Comparison of ENCODE assay signal across 8 cellular contexts in genomic region chrX:120560842-120561633, GRCh38. TPM values are rescaled to one million over a fixed set of nuclear protein-coding genes. Genes with fewer than 3 reads are reported as not detected.
A peak's percentile ranks its signal among the peaks of the same experiment; 100 is the strongest.
DNase-seq lines count a peak whose midpoint lies in the region; ATAC-seq, FAIRE-seq and TF ChIP-seq lines count a peak whose summit lies in the region.

CUL4B (minus strand) TSS chrX:120560962; CDS start chrX:120560638, 324 bp downstream.

- TF ChIP-seq CTCF in GM12864 (IDR thresholded peaks at IDR 0.05; ENCODE audit: low read depth, low read length, missing control alignments) (no peak), pancreas (IDR thresholded peaks at IDR 0.05) (no peak), thyroid gland (IDR thresholded peaks at IDR 0.05) (peak in 1 of 6 experiments; percentile 1)

- peaks cover 0 to 17% (median 10%) of the 10 kb centered on the region in 3 donors for H3K4me1 ChIP-seq in pancreas
- H3K4me1 ChIP-seq in thyroid gland: peaks cover 0 to 5% of the 10 kb centered on the region in 2 donors

- H3K36me3 ChIP-seq in pancreas (no peaks in the 10 kb centered on the region), thyroid gland (no peaks in the 10 kb centered on the region)

- no peak for FAIRE-seq in pancreas (lab: Jason Lieb, UNC)

- peak in 1 of 2 donors; percentile 62 for TF ChIP-seq POLR2A in thyroid gland (IDR thresholded peaks at IDR 0.05)

- H3K27me3 ChIP-seq in pancreas: no peaks in the 10 kb centered on the region
- H3K27me3 ChIP-seq in thyroid gland: no peaks in the 10 kb centered on the region

- intact Hi-C loops in Right ventricle myocardium inferior (cut with DNase I): loop anchor here (1.0 to 5.0 kb wide), 3 partner anchors 42 to 74 kb away; partner anchors contain the start of gene C1GALT1C1
- intact Hi-C loops in pancreas (cut with DNase I): no loop called here
- intact Hi-C loops in thyroid gland (cut with DNase I): no loop called here

- peak; percentile 89 for ATAC-seq in HG02759 (IDR thresholded peaks at IDR 0.05; ENCODE audit: unreplicated experiment)
- ATAC-seq in Right ventricle myocardium inferior: peak; percentile 96
- ATAC-seq in pancreas: peak; percentile 88 to 95 (median 92)

- peak within 1 kb of the TSS; percentile 58 for H3K4me3 ChIP-seq in GM12864 (ENCODE audit: low read depth, low read length)
- peak within 1 kb of the TSS; percentile 37 to 49 (median 42) for H3K4me3 ChIP-seq in pancreas
- peak within 1 kb of the TSS in 2 of 3 donors; percentile 47 to 75 for H3K4me3 ChIP-seq in thyroid gland (replicated peaks in 1 of 3)

- H3K27ac ChIP-seq in pancreas (peak within 1 kb of the TSS; percentile 87 to 98 (median 96)), thyroid gland (peak within 1 kb of the TSS; percentile 97 to 99 (median 99))

- WGBS in pancreas, 2 donors: 1 to 23% methylated on average over 41 to 45 of the region's 54 CpGs
- WGBS in thyroid gland, 2 donors: 0% methylated on average over 14 to 16 of the region's 54 CpGs

- DNase-seq in GM12864 (ENCODE audit: low read depth) (peak; percentile 78), NCI-H1417 (lab: John Stamatoyannopoulos, UW) (peak; percentile 94 to 97 (median 95)), SW 1271 (lab: John Stamatoyannopoulos, UW) (peak; percentile 45 to 76), Right ventricle myocardium inferior (ENCODE audit: missing footprints) (peak; percentile 95), pancreas (peak; percentile 88 to 94 (median 92)), thyroid gland (peak; percentile 92 to 93)
- DNase-seq in activated naive CD8-positive, alpha-beta T cell treated with anti-CD3 and anti-CD28 coated beads, Interleukin-2, amount 50 U/mL, for 16 hours (ENCODE audit: low read depth, low spot score): peak; percentile 66

- H3K9me3 ChIP-seq in pancreas: no peaks in the 10 kb centered on the region
- H3K9me3 ChIP-seq in thyroid gland: no peaks in the 10 kb centered on the region

RNA-seq across cellular contexts. Expression of gene CUL4B, which starts in this region (rescaled TPM):
- total RNA-seq in Right ventricle myocardium inferior: 18.3 TPM
- total RNA-seq in pancreas: 10 to 100 TPM; 14.8 to 24.6 (median 19.5) TPM
- polyA plus RNA-seq in pancreas: 10 to 100 TPM in 1 of 2 donors, 1 to 10 TPM in 1; 9.6 to 18.2 TPM
- total RNA-seq in thyroid gland: 10 to 100 TPM; 34.4 to 54.4 (median 42.2) TPM

Comparison
In these comparisons a context has a peak if more than half of its experiments do, and no peak if none do; other contexts are left out.
1. Peak in every context shown above with its lines: DNase-seq, ATAC-seq, H3K4me3 ChIP-seq and H3K27ac ChIP-seq.